In the genomic region with DNA sequence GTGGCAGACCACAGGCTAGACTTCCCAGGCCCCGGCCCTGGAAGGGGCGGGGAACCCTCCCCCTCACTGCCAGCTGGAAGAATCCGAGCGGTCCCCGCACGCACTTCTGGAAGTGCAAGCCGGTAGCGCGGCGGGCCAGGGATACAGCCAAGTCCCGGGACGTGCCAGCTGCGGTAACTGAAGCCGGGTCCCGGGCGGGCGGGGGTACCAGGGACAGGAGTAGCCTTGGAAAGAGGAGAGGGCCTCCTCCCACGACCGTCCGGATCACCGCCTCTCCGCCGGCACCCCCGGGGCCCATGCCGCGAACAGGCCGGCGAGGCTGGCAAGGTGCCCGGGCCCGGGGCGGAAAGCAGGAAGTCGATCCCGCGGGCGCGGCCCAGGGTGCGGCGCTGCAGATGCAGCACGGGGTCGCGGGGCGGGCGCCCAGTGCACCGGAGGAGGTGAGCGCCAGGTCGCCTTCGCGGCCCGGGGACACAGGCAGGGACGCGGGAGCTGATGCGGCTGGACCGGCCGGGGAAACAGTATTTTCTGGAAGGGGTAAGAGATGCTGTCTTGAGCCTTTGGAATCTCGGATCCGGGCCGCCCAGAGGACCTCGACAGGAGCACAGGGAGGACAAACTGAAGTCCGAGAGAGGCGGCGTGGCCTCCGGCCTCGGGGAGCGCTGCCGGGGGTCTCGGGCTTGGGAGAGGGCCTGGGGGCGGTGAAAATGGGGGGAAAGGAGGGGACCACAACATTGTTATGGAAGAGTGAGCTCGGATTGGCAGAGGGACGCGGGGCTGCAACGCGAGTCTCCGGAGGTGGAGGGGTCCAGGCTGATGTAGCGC, we compare ENCODE assay signal across 8 cellular contexts. TPM values are rescaled to one million over a fixed set of nuclear protein-coding genes. Genes with fewer than 3 reads are reported as not detected.
DNase-seq lines count a peak whose midpoint lies in the region; ATAC-seq and TF ChIP-seq lines count a peak whose summit lies in the region.

No MANE protein-coding gene starts in this region.

- peak overlapping the region; percentile 95 for H3K4me3 Mint-ChIP-seq in activated naive CD8-positive, alpha-beta T cell

- peak; percentile 18 for ATAC-seq in GM18868 (IDR thresholded peaks at IDR 0.05; ENCODE audit: unreplicated experiment)

- intact Hi-C loops in head of caudate nucleus (cut with DNase I): no loop called here

- WGBS in thymus: 1% methylated on average over 74 of the region's 74 CpGs

- H3K4me3 ChIP-seq in HUES48 (ENCODE audit: low read depth, low read length): peak overlapping the region; percentile 94
- peak overlapping the region; percentile 97 for H3K4me3 ChIP-seq in osteoblast (ENCODE audit: insufficient read depth, low read length)
- peak overlapping the region; percentile 82 for H3K4me3 ChIP-seq in thymus (ENCODE audit: low read length)

- no peaks in the 10 kb centered on the region for H3K9me3 Mint-ChIP-seq in activated naive CD8-positive, alpha-beta T cell (ENCODE audit: low read depth)

- in situ Hi-C loops in SK-MEL-5 (cut with HindIII; ENCODE audit: low pct_unique_long_range_greater_than_20kb, low sequenced_read_pairs): no loop called here

- no peak overlapping the region for H3K9ac ChIP-seq in HUES48 (ENCODE audit: low read depth, low read length)

- DNase-seq in A172 (ENCODE audit: low spot score) (peak; percentile 37), SK-MEL-5 (ENCODE audit: low read depth, low spot score) (peak; percentile 9), head of caudate nucleus (peak in 41 of 42 donors; percentile 42 to 86 (median 71)), osteoblast (ENCODE audit: insufficient read length, low spot score, missing footprints) (peak; percentile 86)

- H4K20me1 ChIP-seq in osteoblast (ENCODE audit: insufficient read depth, low read length): peaks cover 32% of the 10 kb centered on the region

- peaks cover 31% of the 10 kb centered on the region for H3K79me2 ChIP-seq in osteoblast (ENCODE audit: insufficient read depth, low read length)

- H3K27ac Mint-ChIP-seq in activated naive CD8-positive, alpha-beta T cell: peak overlapping the region; percentile 81

- H3K27me3 Mint-ChIP-seq in activated naive CD8-positive, alpha-beta T cell: no peaks in the 10 kb centered on the region

- H3K36me3 ChIP-seq in HUES48 (ENCODE audit: control insufficient read depth, insufficient read depth, low read length) (no peaks in the 10 kb centered on the region; the same call in 1 of the 2 replicates), osteoblast (ENCODE audit: insufficient read depth, low read length) (peaks cover 15% of the 10 kb centered on the region), thymus (ENCODE audit: control insufficient read depth, insufficient read depth) (no peaks in the 10 kb centered on the region)

- no peaks in the 10 kb centered on the region for H3K36me3 Mint-ChIP-seq in activated naive CD8-positive, alpha-beta T cell

- peaks cover 33% of the 10 kb centered on the region for H3K4me1 Mint-ChIP-seq in activated naive CD8-positive, alpha-beta T cell (ENCODE audit: low read depth)

- peaks cover 7% of the 10 kb centered on the region; the same call in 1 of the 2 replicates for H3K4me1 ChIP-seq in HUES48 (ENCODE audit: control insufficient read depth, insufficient read depth, low read length)
- H3K4me1 ChIP-seq in osteoblast (ENCODE audit: insufficient read depth, low read length): peaks cover 23% of the 10 kb centered on the region
- peaks cover 19% of the 10 kb centered on the region for H3K4me1 ChIP-seq in thymus (ENCODE audit: control insufficient read depth, insufficient read depth, low read length)

- peak overlapping the region; percentile 90 for H2AFZ ChIP-seq in osteoblast (ENCODE audit: low read length)

- peak overlapping the region; percentile 97 for H3K4me2 ChIP-seq in osteoblast (ENCODE audit: insufficient read depth, low read length)

- no peak overlapping the region for H3K27ac ChIP-seq in HUES48 (ENCODE audit: low read depth, low read length)
- H3K27ac ChIP-seq in osteoblast (ENCODE audit: low read depth, low read length): no peak overlapping the region
- H3K27ac ChIP-seq in thymus (ENCODE audit: low read depth): peak overlapping the region; percentile 90

- no peak for TF ChIP-seq CTCF in osteoblast (IDR thresholded peaks at IDR 0.05; ENCODE audit: extremely low read depth, low read depth, low read length)

- H3K27me3 ChIP-seq in HUES48 (ENCODE audit: control insufficient read depth, insufficient read depth, low read length) (peaks cover 20% of the 10 kb centered on the region), osteoblast (ENCODE audit: insufficient read depth, low read length) (no peaks in the 10 kb centered on the region), thymus (ENCODE audit: control insufficient read depth, insufficient read depth) (no peaks in the 10 kb centered on the region)

- H3K9me3 ChIP-seq in HUES48 (ENCODE audit: control insufficient read depth, insufficient read depth, low read length): no peaks in the 10 kb centered on the region
- no peaks in the 10 kb centered on the region for H3K9me3 ChIP-seq in osteoblast (ENCODE audit: low read depth, low read length)
- no peaks in the 10 kb centered on the region for H3K9me3 ChIP-seq in thymus (ENCODE audit: control insufficient read depth)

RNA-seq across cellular contexts. Expression of a gene that starts 0.8 kb away (rescaled TPM):
- 5.4 and 11.2 TPM in 2 replicates for total RNA-seq in A172 (2014; rRNA removed; shearing (Covaris generic))
- total RNA-seq in SK-MEL-5 (2014; rRNA removed; shearing (Covaris generic)): 2.2 and 2.5 TPM in 2 replicates
- polyA plus RNA-seq in SK-MEL-5 (2015; cell fraction: cytosol; rRNA removed): 16.3 and 18.4 TPM in 2 replicates
- polyA plus RNA-seq in SK-MEL-5 (2015; cell fraction: nucleus; rRNA removed): 3.5 and 4.0 TPM in 2 replicates
- total RNA-seq in osteoblast: 10.6 and 12.3 TPM in 2 replicates
- polyA plus RNA-seq in thymus: 7.3 TPM

RNA-seq across cellular contexts. Expression of a gene that starts 43.1 kb away (rescaled TPM):
- 7.4 and 8.1 TPM in 2 replicates for total RNA-seq in A172 (2014; rRNA removed; shearing (Covaris generic))
- 5.1 and 5.4 TPM in 2 replicates for total RNA-seq in SK-MEL-5 (2014; rRNA removed; shearing (Covaris generic))
- 5.6 and 8.3 TPM in 2 replicates for polyA plus RNA-seq in SK-MEL-5 (2015; cell fraction: cytosol; rRNA removed)
- polyA plus RNA-seq in SK-MEL-5 (2015; cell fraction: nucleus; rRNA removed): 16.9 and 20.0 TPM in 2 replicates
- total RNA-seq in osteoblast: 21.0 and 21.8 TPM in 2 replicates
- polyA plus RNA-seq in thymus: 12.3 TPM

Comparison
In these comparisons a context has a peak if more than half of its experiments do, and no peak if none do; other contexts are left out.
1. DNase-seq: peak in every context shown above with its lines; median percentile 86 in osteoblast; 71 in head of caudate nucleus; 37 in A172; 9 in SK-MEL-5.